ENCODE assay signal across 16 cellular contexts in the genomic region with DNA sequence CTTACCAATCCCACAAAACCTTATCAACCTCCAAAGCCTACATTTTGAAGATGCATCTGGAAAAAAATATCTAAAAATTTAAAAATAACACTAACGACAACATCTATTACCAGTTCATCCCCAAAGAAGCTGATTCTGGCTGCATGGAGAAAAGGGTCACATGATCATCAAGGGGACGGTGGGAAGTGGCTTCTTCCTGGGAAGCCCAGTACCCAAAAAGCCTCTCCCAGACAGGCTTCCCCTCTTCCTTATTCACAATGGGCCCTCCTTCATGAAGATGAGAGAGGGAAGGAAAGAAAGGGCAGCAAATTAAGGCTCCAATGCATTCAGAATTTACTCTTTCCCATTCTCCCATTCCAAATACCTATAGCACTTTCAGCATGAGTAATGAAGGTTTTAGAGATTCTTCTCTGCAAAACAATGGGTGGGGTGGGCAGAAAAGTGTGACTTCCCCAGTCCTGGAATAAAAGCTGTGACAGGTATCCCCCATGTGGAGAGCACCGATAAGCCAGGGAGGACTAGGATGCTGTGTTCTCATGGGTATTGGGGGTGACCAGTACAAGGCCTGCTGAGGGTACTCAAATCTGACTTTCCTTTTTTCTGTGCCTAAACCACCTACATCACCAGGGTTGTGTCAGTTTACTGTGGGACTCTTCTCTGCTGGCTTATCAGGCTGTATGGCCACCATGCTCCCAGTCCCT.
DNase-seq lines count a peak whose midpoint lies in the region; TF ChIP-seq lines count a peak whose summit lies in the region.
"Had no signal": no experiment of that assay in that cellular context is flagged by ENCODE, and none has a peak within 500 bp of the region (broad histone marks: within the 10 kb centered on the region; RNA-seq: fewer than 3 reads in every experiment).

No MANE protein-coding gene starts in this region.

- H3K9me3 ChIP-seq in SJSA1 (replicated peaks), result no peaks in the 10 kb centered on the region
- H3K9me3 ChIP-seq: ascending aorta, Caco-2 had no signal

- no peak overlapping the region for H3K4me3 ChIP-seq in SJSA1
- no peak overlapping the region for H3K4me3 ChIP-seq in brain microvascular endothelial cell (ENCODE audit: low read depth, low read length)
- H3K4me3 ChIP-seq: ascending aorta, hepatocyte had no signal

- H3K27me3 ChIP-seq in SJSA1 (replicated peaks), result no peaks in the 10 kb centered on the region
- no peaks in the 10 kb centered on the region for H3K27me3 ChIP-seq in brain microvascular endothelial cell (replicated peaks)
- H3K27me3 ChIP-seq: ascending aorta, hepatocyte had no signal

- peaks cover 55% of the 10 kb centered on the region for H3K4me1 Mint-ChIP-seq in activated T-cell treated with anti-CD3 and anti-CD28 coated beads, Interleukin-2, amount 50 U/mL, for 24 hours (ENCODE audit: low read depth)

- no peaks in the 10 kb centered on the region for H3K27me3 Mint-ChIP-seq in activated T-cell treated with anti-CD3 and anti-CD28 coated beads, Interleukin-2, amount 50 U/mL, for 24 hours
- H3K27me3 Mint-ChIP-seq: naive thymus-derived CD8-positive, alpha-beta T cell had no signal

- H3K36me3 ChIP-seq in SJSA1 (no peaks in the 10 kb centered on the region), brain microvascular endothelial cell (replicated peaks) (no peaks in the 10 kb centered on the region)
- H3K36me3 ChIP-seq: ascending aorta had no signal

- H3K9me3 Mint-ChIP-seq in activated T-cell treated with anti-CD3 and anti-CD28 coated beads, Interleukin-2, amount 50 U/mL, for 24 hours, result no peaks in the 10 kb centered on the region
- H3K9me3 Mint-ChIP-seq: naive thymus-derived CD8-positive, alpha-beta T cell had no signal

- peaks cover 19% of the 10 kb centered on the region for H3K4me1 ChIP-seq in SJSA1 (replicated peaks)
- H3K4me1 ChIP-seq: ascending aorta, Caco-2 had no signal

- DNase-seq in activated T-cell treated with anti-CD3 and anti-CD28 coated beads, Interleukin-2, amount 50 U/mL, for 24 hours, result no peak
- DNase-seq in activated T-cell treated with anti-CD3 and anti-CD28 coated beads, Interleukin-2, amount 50 U/mL, for 1 hour, result no peak
- peak in 1 of 2 experiments; percentile 12 for DNase-seq in SJSA1 (ENCODE audit: low read depth in 1 of 2, low spot score in 2 of 2)
- DNase-seq in iPS DF 19.7 (ENCODE audit: low read depth, low spot score), result peak; percentile 38
- no peak for DNase-seq in NCI-H1417 treated with DMSO at 0.1 percent for 48 hours (lab: John Stamatoyannopoulos, UW)
- DNase-seq in brain microvascular endothelial cell, result no peak
- no peak for DNase-seq in stimulated activated CD4-positive, alpha-beta T cell treated with anti-CD3 and anti-CD28 coated beads, Interleukin-4, amount 100 ng/mL, for 24 hours
- DNase-seq: ACHN; activated CD4-positive, alpha-beta T cell treated with anti-CD3 and anti-CD28 coated beads for 4 hours; Caco-2; GDM1; naive thymus-derived CD8-positive, alpha-beta T cell; stimulated activated CD4-positive, alpha-beta T cell treated with anti-CD3 and anti-CD28 coated beads, Interleukin-12 subunit alpha, Interleukin-12 subunit beta, amount 100 ng/mL, for 4 hours had no signal

- peaks cover 10% of the 10 kb centered on the region for H3K36me3 Mint-ChIP-seq in activated T-cell treated with anti-CD3 and anti-CD28 coated beads, Interleukin-2, amount 50 U/mL, for 24 hours (ENCODE audit: low read depth)

- TF ChIP-seq CTCF in brain microvascular endothelial cell (IDR thresholded peaks at IDR 0.05; ENCODE audit: low read depth, low read length, missing control alignments), result no peak

- in situ Hi-C loops in brain microvascular endothelial cell (cut with HindIII; ENCODE audit: low pct_ligation_motif_present, low sequenced_read_pairs), result no loop called here

- H3K4me3 Mint-ChIP-seq in activated T-cell treated with anti-CD3 and anti-CD28 coated beads, Interleukin-2, amount 50 U/mL, for 24 hours, result peak overlapping the region; percentile 15
- H3K4me3 Mint-ChIP-seq: naive thymus-derived CD8-positive, alpha-beta T cell had no signal

- H3K27ac ChIP-seq in SJSA1, result peak overlapping the region; percentile 60; the same call in 1 of the 2 replicates
- peak overlapping the region; percentile 78 for H3K27ac ChIP-seq in temporal lobe (ENCODE audit: low read depth, low read length)
- no peak overlapping the region for H3K27ac ChIP-seq in brain microvascular endothelial cell
- H3K27ac ChIP-seq: ascending aorta, hepatocyte had no signal

- peak overlapping the region; percentile 89 for H3K27ac Mint-ChIP-seq in activated T-cell treated with anti-CD3 and anti-CD28 coated beads, Interleukin-2, amount 50 U/mL, for 24 hours
